ENCODE assay signal across 28 cellular contexts in genomic region chr12:127336416-127336815, GRCh38.
"Had no signal": no experiment of that assay in that cellular context is flagged by ENCODE, and none has a peak within 500 bp of the region (broad histone marks: within the 10 kb centered on the region; RNA-seq: fewer than 3 reads in every experiment).

No MANE protein-coding gene starts in this region.

- H3K4me3 ChIP-seq: neural progenitor cell, ovary, psoas muscle, right lobe of liver, sigmoid colon, stomach, thoracic aorta, thyroid gland, tibial nerve, upper lobe of left lung, vagina had no signal

- H3K27ac ChIP-seq: neural progenitor cell, ovary, parathyroid adenoma, psoas muscle, right lobe of liver, sigmoid colon, stomach, thoracic aorta, thyroid gland, tibial nerve, upper lobe of left lung, vagina had no signal

- H3K36me3 ChIP-seq: neural progenitor cell, ovary, right lobe of liver, sigmoid colon, stomach, thoracic aorta, thyroid gland, tibial nerve, upper lobe of left lung, vagina had no signal

- H3K36me3 Mint-ChIP-seq: neural progenitor cell; stimulated activated effector memory CD8-positive, alpha-beta T cell treated with anti-CD3 and anti-CD28 coated beads, Interleukin-12 subunit alpha, Interleukin-12 subunit beta, amount 100 ng/mL, for 72 hours; stimulated activated naive B cell treated with anti-CD40 and anti-IgM and Interleukin-4, amounts not matched to agents 10 μg/mL and 1 μg/mL and 100 μg/mL, for 72 hours had no signal

- DNase-seq: occipital lobe; ovary; posterior cingulate gyrus; psoas muscle; right cardiac atrium; right lobe of liver; sigmoid colon; small intestine; stimulated activated CD4-positive, alpha-beta T cell treated with anti-CD3 and anti-CD28 coated beads, Interleukin-15, amount 100 ng/mL, for 24 hours; stimulated activated CD4-positive, alpha-beta T cell treated with anti-CD3 and anti-CD28 coated beads, Interleukin-2, amount 100 ng/mL, for 24 hours; stimulated activated CD4-positive, alpha-beta T cell treated with anti-CD3 and anti-CD28 coated beads, Interleukin-2, amount 100 ng/mL, for 48 hours; stimulated activated CD4-positive, alpha-beta T cell treated with anti-CD3 and anti-CD28 coated beads, Interleukin-4, amount 100 ng/mL, for 24 hours; stimulated activated naive B cell treated with anti-CD40 and anti-IgM and Interleukin-4, amounts not matched to agents 10 μg/mL and 1 μg/mL and 100 μg/mL, for 72 hours; stimulated activated naive CD4-positive, alpha-beta T cell treated with Interleukin-2 at 50 U/mL for 16 hours; stomach; thyroid gland; trophoblast cell; upper lobe of left lung had no signal

- H3K4me1 Mint-ChIP-seq: nephron; neural progenitor cell; stimulated activated effector memory CD8-positive, alpha-beta T cell treated with anti-CD3 and anti-CD28 coated beads, Interleukin-12 subunit alpha, Interleukin-12 subunit beta, amount 100 ng/mL, for 72 hours; stimulated activated naive B cell treated with anti-CD40 and anti-IgM and Interleukin-4, amounts not matched to agents 10 μg/mL and 1 μg/mL and 100 μg/mL, for 72 hours had no signal

- H3K27me3 Mint-ChIP-seq: stimulated activated naive B cell treated with anti-CD40 and anti-IgM and Interleukin-4, amounts not matched to agents 10 μg/mL and 1 μg/mL and 100 μg/mL, for 72 hours; stimulated activated naive CD8-positive, alpha-beta T cell treated with anti-CD3 and anti-CD28 coated beads, Interleukin-15, Interleukin-2, amounts not matched to agents 100 ng/mL and 50 ng/mL, for 24 hours had no signal

- H3K9me3 ChIP-seq: ovary, psoas muscle, right lobe of liver, sigmoid colon, stomach, thoracic aorta, thyroid gland, tibial nerve, upper lobe of left lung, vagina had no signal

- H3K27ac Mint-ChIP-seq: nephron; neural progenitor cell; progenitor cell of endocrine pancreas; stimulated activated effector memory CD8-positive, alpha-beta T cell treated with anti-CD3 and anti-CD28 coated beads, Interleukin-12 subunit alpha, Interleukin-12 subunit beta, amount 100 ng/mL, for 72 hours; stimulated activated naive B cell treated with anti-CD40 and anti-IgM and Interleukin-4, amounts not matched to agents 10 μg/mL and 1 μg/mL and 100 μg/mL, for 72 hours; stimulated activated naive CD8-positive, alpha-beta T cell treated with anti-CD3 and anti-CD28 coated beads, Interleukin-15, Interleukin-2, amounts not matched to agents 100 ng/mL and 50 ng/mL, for 24 hours had no signal

- H3K9me3 Mint-ChIP-seq: nephron; neural progenitor cell; stimulated activated effector memory CD8-positive, alpha-beta T cell treated with anti-CD3 and anti-CD28 coated beads, Interleukin-12 subunit alpha, Interleukin-12 subunit beta, amount 100 ng/mL, for 72 hours had no signal

- H3K4me3 Mint-ChIP-seq: nephron; neural progenitor cell; stimulated activated effector memory CD8-positive, alpha-beta T cell treated with anti-CD3 and anti-CD28 coated beads, Interleukin-12 subunit alpha, Interleukin-12 subunit beta, amount 100 ng/mL, for 72 hours; stimulated activated naive B cell treated with anti-CD40 and anti-IgM and Interleukin-4, amounts not matched to agents 10 μg/mL and 1 μg/mL and 100 μg/mL, for 72 hours; stimulated activated naive CD8-positive, alpha-beta T cell treated with anti-CD3 and anti-CD28 coated beads, Interleukin-15, Interleukin-2, amounts not matched to agents 100 ng/mL and 50 ng/mL, for 24 hours had no signal

- FAIRE-seq: small intestine, urothelium cell line had no signal

- H3K27me3 ChIP-seq: neural progenitor cell, ovary, right lobe of liver, sigmoid colon, stomach, thyroid gland, tibial nerve, upper lobe of left lung, vagina had no signal

- ATAC-seq: psoas muscle; right cardiac atrium; right lobe of liver; stimulated activated effector memory CD8-positive, alpha-beta T cell treated with anti-CD3 and anti-CD28 coated beads, Interleukin-12 subunit alpha, Interleukin-12 subunit beta, amount 100 ng/mL, for 72 hours; stimulated activated naive B cell treated with anti-CD40 and anti-IgM and Interleukin-4, amounts not matched to agents 10 μg/mL and 1 μg/mL and 100 μg/mL, for 72 hours had no signal

- H3K4me1 ChIP-seq: neural progenitor cell, parathyroid adenoma, psoas muscle, right lobe of liver, sigmoid colon, thyroid gland, tibial nerve, upper lobe of left lung, vagina had no signal
